ENCODE assay signal across 8 cellular contexts in the genomic region with DNA sequence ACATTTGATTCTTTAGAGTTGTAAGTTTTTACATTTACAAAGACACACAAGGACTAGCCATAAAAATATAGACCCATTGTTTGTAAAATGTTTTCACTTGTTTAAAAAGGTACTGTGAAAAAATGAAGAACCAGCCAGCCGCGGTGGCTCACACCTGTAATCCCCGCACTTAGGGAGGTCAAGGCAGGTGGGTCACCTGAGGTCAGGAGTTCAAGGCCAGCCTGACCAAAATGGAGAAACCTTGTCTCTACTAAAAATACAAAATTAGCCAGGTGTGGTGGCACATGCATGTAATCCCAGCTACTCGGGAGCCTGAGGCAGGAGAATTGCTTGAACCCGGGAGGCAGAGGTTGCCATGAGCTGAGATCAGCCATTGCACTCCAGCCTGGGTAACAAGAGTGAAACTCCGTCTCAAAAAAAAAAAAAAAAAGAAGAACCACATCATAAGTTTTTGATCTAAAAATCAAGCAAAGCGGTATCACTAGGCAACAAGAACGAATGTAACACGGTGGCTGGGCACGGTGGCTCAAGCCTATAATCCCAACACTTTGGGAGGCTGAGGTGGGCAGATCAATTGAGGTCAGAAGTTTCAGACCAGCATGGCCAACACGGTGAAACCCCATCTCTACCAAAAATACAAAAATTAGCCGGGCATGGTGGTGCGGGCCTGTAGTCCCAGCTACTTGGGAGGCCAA. TPM values are rescaled to one million over a fixed set of nuclear protein-coding genes. Genes with fewer than 3 reads are reported as not detected.
A peak's percentile ranks its signal among the peaks of the same experiment; 100 is the strongest.
DNase-seq lines count a peak whose midpoint lies in the region; ATAC-seq and TF ChIP-seq lines count a peak whose summit lies in the region.
"Not testable (repeated sequence)": the region's sequence is repeated elsewhere in the genome, so short reads cannot be mapped to it uniquely, and the experiment has no call there.

No MANE protein-coding gene starts in this region.

- H3K9me2 ChIP-seq in MM.1S (replicated peaks; ENCODE audit: insufficient read depth, low read length); hepatocyte (replicated peaks; ENCODE audit: insufficient read depth): not testable (repeated sequence)

- H3K4me1 ChIP-seq in CD4-positive, alpha-beta memory T cell (ENCODE audit: insufficient read depth, low read length), result peaks cover 97% of the 10 kb centered on the region
- H3K4me1 ChIP-seq in MM.1S (ENCODE audit: low read length) (peaks cover 33% of the 10 kb centered on the region), thymus (ENCODE audit: control insufficient read depth, insufficient read depth, low read length) (peaks cover 16% of the 10 kb centered on the region)
- H3K4me1 ChIP-seq in hepatocyte (ENCODE audit: insufficient read depth), result not testable (repeated sequence)

- H3K27me3 ChIP-seq in CD4-positive, alpha-beta memory T cell (ENCODE audit: insufficient read depth, low read length); MM.1S (replicated peaks; ENCODE audit: insufficient read depth, low read length); hepatocyte; thymus (ENCODE audit: control insufficient read depth, insufficient read depth): not testable (repeated sequence)

- peak; percentile 57 to 71 (median 65) for DNase-seq in CD4-positive, alpha-beta memory T cell
- DNase-seq in MM.1S; activated B cell treated with CpG ODN at 0.5 μM for 24 hours; activated T-cell treated with anti-CD3 and anti-CD28 coated beads, Interleukin-2, amount 50 U/mL, for 24 hours; hepatocyte (ENCODE audit: low spot score); osteocyte (ENCODE audit: extremely low spot score, unreplicated experiment): not testable (repeated sequence)
- DNase-seq in activated naive CD8-positive, alpha-beta T cell treated with anti-CD3 and anti-CD28 coated beads for 36 hours, result peak; percentile 20

- H3K9ac ChIP-seq in MM.1S (ENCODE audit: low read length), result not testable (repeated sequence)

- H3K4me3 Mint-ChIP-seq in CD4-positive, alpha-beta memory T cell, result peak overlapping the region; percentile 71 to 91 (median 80)
- peak overlapping the region; percentile 41 for H3K4me3 Mint-ChIP-seq in activated B cell treated with CpG ODN at 0.5 μM for 24 hours
- peak overlapping the region; percentile 47 for H3K4me3 Mint-ChIP-seq in activated T-cell treated with anti-CD3 and anti-CD28 coated beads, Interleukin-2, amount 50 U/mL, for 24 hours
- peak overlapping the region; percentile 47 for H3K4me3 Mint-ChIP-seq in activated naive CD8-positive, alpha-beta T cell treated with anti-CD3 and anti-CD28 coated beads for 36 hours
- H3K4me3 Mint-ChIP-seq in osteocyte (ENCODE audit: unreplicated experiment), result not testable (repeated sequence)

- H3K4me3 ChIP-seq in CD4-positive, alpha-beta memory T cell (ENCODE audit: low read length in 2 of 2), result peak overlapping the region in 1 of 2 donors; percentile 21
- not testable (repeated sequence) for H3K4me3 ChIP-seq in MM.1S (ENCODE audit: low read length); hepatocyte; thymus (ENCODE audit: low read length)

- peak overlapping the region; percentile 60; the same call in 1 of the 2 replicates for H3K4me2 ChIP-seq in MM.1S (ENCODE audit: low read depth, low read length)
- H3K4me2 ChIP-seq in hepatocyte, result peak overlapping the region; percentile 13

- intact Hi-C loops in CD4-positive, alpha-beta memory T cell (cut with micrococcal nuclease), result loop anchor here (1.0 kb wide), 1 partner anchor 13 kb away; no protein-coding TSS in a partner anchor
- intact Hi-C loops in activated B cell treated with CpG ODN at 0.5 μM for 24 hours (cut with micrococcal nuclease), result loop anchor here (2.0 kb wide), 1 partner anchor 13 kb away; no protein-coding TSS in a partner anchor

- 84% methylated on average over 13 of the region's 13 CpGs for WGBS in hepatocyte (ENCODE audit: low lambda C conversion rate, missing lambda C conversion rate)
- WGBS in thymus, result 58% methylated on average over 13 of the region's 13 CpGs

- H4K20me1 ChIP-seq in MM.1S (ENCODE audit: insufficient read depth, low read length) (peaks cover 15% of the 10 kb centered on the region), hepatocyte (ENCODE audit: insufficient read depth, poor library complexity, severe bottlenecking) (peaks cover 43% of the 10 kb centered on the region)

- H3K27ac ChIP-seq in CD4-positive, alpha-beta memory T cell (ENCODE audit: low read depth, low read length), result peak overlapping the region; percentile 69
- H3K27ac ChIP-seq in MM.1S (ENCODE audit: low read length); hepatocyte: not testable (repeated sequence)
- H3K27ac ChIP-seq in thymus (ENCODE audit: low read depth), result peak overlapping the region; percentile 31

- CTCF ChIA-PET in CD4-positive, alpha-beta memory T cell (lab: Charles Lee; ENCODE audit: partially characterized antibody); activated B cell treated with CpG ODN at 0.5 μM for 24 hours (lab: Charles Lee): not testable (repeated sequence)

- H3K79me2 ChIP-seq in MM.1S (ENCODE audit: low read length) (peaks cover 98% of the 10 kb centered on the region), hepatocyte (peaks cover 98% of the 10 kb centered on the region)

- peaks cover 55 to 86% (median 72%) of the 10 kb centered on the region in 4 donors for H3K4me1 Mint-ChIP-seq in CD4-positive, alpha-beta memory T cell
- H3K4me1 Mint-ChIP-seq in activated B cell treated with CpG ODN at 0.5 μM for 24 hours, result peaks cover 87% of the 10 kb centered on the region
- H3K4me1 Mint-ChIP-seq in activated T-cell treated with anti-CD3 and anti-CD28 coated beads, Interleukin-2, amount 50 U/mL, for 24 hours (ENCODE audit: low read depth), result peaks cover 80% of the 10 kb centered on the region
- H3K4me1 Mint-ChIP-seq in activated naive CD8-positive, alpha-beta T cell treated with anti-CD3 and anti-CD28 coated beads for 36 hours, result peaks cover 63% of the 10 kb centered on the region
- peaks cover 44% of the 10 kb centered on the region for H3K4me1 Mint-ChIP-seq in osteocyte (ENCODE audit: unreplicated experiment)

- peak overlapping the region; percentile 93 to 99 (median 98) for H3K27ac Mint-ChIP-seq in CD4-positive, alpha-beta memory T cell
- peak overlapping the region; percentile 76 for H3K27ac Mint-ChIP-seq in activated B cell treated with CpG ODN at 0.5 μM for 24 hours
- peak overlapping the region; percentile 92 for H3K27ac Mint-ChIP-seq in activated T-cell treated with anti-CD3 and anti-CD28 coated beads, Interleukin-2, amount 50 U/mL, for 24 hours
- peak overlapping the region; percentile 68 for H3K27ac Mint-ChIP-seq in activated naive CD8-positive, alpha-beta T cell treated with anti-CD3 and anti-CD28 coated beads for 36 hours
- H3K27ac Mint-ChIP-seq in osteocyte (ENCODE audit: unreplicated experiment), result peak overlapping the region; percentile 85

- not testable (repeated sequence) for H3K9me3 Mint-ChIP-seq in CD4-positive, alpha-beta memory T cell; activated B cell treated with CpG ODN at 0.5 μM for 24 hours; activated T-cell treated with anti-CD3 and anti-CD28 coated beads, Interleukin-2, amount 50 U/mL, for 24 hours; activated naive CD8-positive, alpha-beta T cell treated with anti-CD3 and anti-CD28 coated beads for 36 hours; osteocyte (ENCODE audit: unreplicated experiment)

- not testable (repeated sequence) for H2AFZ ChIP-seq in MM.1S (ENCODE audit: low read length); hepatocyte

- POLR2A ChIA-PET in CD4-positive, alpha-beta memory T cell (lab: Charles Lee; ENCODE audit: partially characterized antibody), result interaction anchor here (0.7 to 7.0 kb wide), 3 partner anchors 10 to 67 kb away, joined by 3 to 35 read pairs (median 19); a partner anchor contains a TSS
- POLR2A ChIA-PET in activated B cell treated with CpG ODN at 0.5 μM for 24 hours (lab: Charles Lee), result interaction anchor here (0.7 to 2.4 kb wide), 5 partner anchors 10 to 75 kb away, joined by 3 to 9 read pairs (median 5); a partner anchor contains a TSS

- peaks cover 28% of the 10 kb centered on the region for H3F3A ChIP-seq in MM.1S (ENCODE audit: insufficient read depth, low read length)

- H3K9me3 ChIP-seq in CD4-positive, alpha-beta memory T cell (ENCODE audit: control insufficient read depth in 1 of 2, low read length in 2 of 2); MM.1S (replicated peaks; ENCODE audit: insufficient read depth, low read length); hepatocyte (ENCODE audit: low read depth); thymus (ENCODE audit: control insufficient read depth): not testable (repeated sequence)

- ATAC-seq in activated B cell treated with CpG ODN at 0.5 μM for 24 hours (ENCODE audit: low read depth), result not testable (repeated sequence)

- H3K36me3 ChIP-seq in CD4-positive, alpha-beta memory T cell (ENCODE audit: insufficient read depth, low read length); hepatocyte (replicated peaks; ENCODE audit: insufficient read depth, low read depth): not testable (repeated sequence)
- H3K36me3 ChIP-seq in MM.1S (replicated peaks; ENCODE audit: insufficient read depth, low read length) (peaks cover 10% of the 10 kb centered on the region; the same call in 1 of the 2 replicates), thymus (ENCODE audit: control insufficient read depth, insufficient read depth) (peaks cover 17% of the 10 kb centered on the region)

- peaks cover 28 to 46% of the 10 kb centered on the region in 2 donors for H3K36me3 Mint-ChIP-seq in CD4-positive, alpha-beta memory T cell
- peaks cover 53% of the 10 kb centered on the region for H3K36me3 Mint-ChIP-seq in activated B cell treated with CpG ODN at 0.5 μM for 24 hours (ENCODE audit: low read depth)
- peaks cover 79% of the 10 kb centered on the region for H3K36me3 Mint-ChIP-seq in activated T-cell treated with anti-CD3 and anti-CD28 coated beads, Interleukin-2, amount 50 U/mL, for 24 hours (ENCODE audit: low read depth)
- H3K36me3 Mint-ChIP-seq in activated naive CD8-positive, alpha-beta T cell treated with anti-CD3 and anti-CD28 coated beads for 36 hours, result peaks cover 63% of the 10 kb centered on the region
- H3K36me3 Mint-ChIP-seq in osteocyte (ENCODE audit: unreplicated experiment), result peaks cover 35% of the 10 kb centered on the region

- TF ChIP-seq CTCF in MM.1S (IDR thresholded peaks at IDR 0.05; ENCODE audit: low read length); activated B cell treated with CpG ODN at 0.5 μM for 24 hours (IDR thresholded peaks at IDR 0.05); hepatocyte (IDR thresholded peaks at IDR 0.05; ENCODE audit: poor library complexity); osteocyte (IDR thresholded peaks at IDR 0.05): not testable (repeated sequence)

- H3K27me3 Mint-ChIP-seq in CD4-positive, alpha-beta memory T cell; activated B cell treated with CpG ODN at 0.5 μM for 24 hours; activated T-cell treated with anti-CD3 and anti-CD28 coated beads, Interleukin-2, amount 50 U/mL, for 24 hours; activated naive CD8-positive, alpha-beta T cell treated with anti-CD3 and anti-CD28 coated beads for 36 hours; osteocyte (ENCODE audit: unreplicated experiment): not testable (repeated sequence)

RNA-seq across cellular contexts. Expression of a gene that starts 14.4 kb away (rescaled TPM):
- total RNA-seq in CD4-positive, alpha-beta memory T cell, result 100 to 1,000 TPM; 102 to 107 TPM
- polyA plus RNA-seq in CD4-positive, alpha-beta memory T cell, result 10 to 100 TPM; 47.9 to 54.8 TPM
- 70.8 and 75.8 TPM in 2 replicates for total RNA-seq in activated B cell treated with CpG ODN at 0.5 μM for 24 hours
- total RNA-seq in activated naive CD8-positive, alpha-beta T cell treated with anti-CD3 and anti-CD28 coated beads for 36 hours, result 10 to 100 TPM; 53.8 to 54.2 TPM
- total RNA-seq in hepatocyte, result 67.6 and 69.5 TPM in 2 replicates
- polyA plus RNA-seq in hepatocyte, result 13.1 and 17.8 TPM in 2 replicates
- 54.7 and 55.9 TPM in 2 replicates for total RNA-seq in osteocyte
- polyA plus RNA-seq in thymus, result 43.6 TPM
